In the genomic region with DNA sequence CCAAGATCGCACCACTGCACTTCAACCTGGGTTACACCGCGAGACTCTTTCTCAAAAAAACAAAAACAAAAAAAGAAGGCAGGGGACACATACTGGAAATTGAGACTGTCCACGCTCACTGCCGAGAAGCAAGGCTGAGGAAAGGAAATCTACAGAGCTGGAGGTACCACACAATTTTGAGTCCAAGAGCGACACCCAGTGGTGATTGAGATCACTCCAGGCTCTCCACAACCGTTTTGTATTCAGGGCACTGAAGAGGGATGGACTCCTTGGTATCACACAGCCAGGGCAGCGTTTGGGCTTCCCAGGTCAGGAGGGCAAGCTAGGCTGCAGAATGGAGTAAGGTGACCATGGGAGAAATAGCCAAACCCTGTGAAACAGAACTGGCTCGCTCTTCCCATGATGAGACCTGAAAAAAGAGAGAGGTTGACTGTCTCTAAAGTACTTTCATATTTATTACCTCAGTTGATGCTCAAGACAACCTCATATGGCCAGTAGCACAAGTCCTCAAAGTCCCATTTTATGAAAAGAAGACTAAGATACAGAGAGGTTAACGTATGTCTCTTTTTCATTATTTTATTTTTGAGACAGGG, we compare ENCODE assay signal across 8 cellular contexts.
DNase-seq lines count a peak whose midpoint lies in the region; ATAC-seq and TF ChIP-seq lines count a peak whose summit lies in the region.

No MANE protein-coding gene starts in this region.

- H3K36me3 ChIP-seq in mucosa of descending colon (ENCODE audit: low read depth), result no peaks in the 10 kb centered on the region

- no peaks in the 10 kb centered on the region for H3K4me1 Mint-ChIP-seq in endothelial cell (ENCODE audit: unreplicated experiment)
- H3K4me1 Mint-ChIP-seq in stimulated activated effector memory CD8-positive, alpha-beta T cell treated with anti-CD3 and anti-CD28 coated beads, Interleukin-12 subunit alpha, Interleukin-12 subunit beta, amount 100 ng/mL, for 72 hours, result no peaks in the 10 kb centered on the region

- no peaks in the 10 kb centered on the region for H3K4me1 ChIP-seq in mucosa of descending colon (ENCODE audit: low read depth)

- H3K4me3 Mint-ChIP-seq in endothelial cell (ENCODE audit: unreplicated experiment), result no peak overlapping the region
- H3K4me3 Mint-ChIP-seq in stimulated activated effector memory CD8-positive, alpha-beta T cell treated with anti-CD3 and anti-CD28 coated beads, Interleukin-12 subunit alpha, Interleukin-12 subunit beta, amount 100 ng/mL, for 72 hours, result no peak overlapping the region

- H3K36me3 Mint-ChIP-seq in endothelial cell (ENCODE audit: low read depth, unreplicated experiment), result no peaks in the 10 kb centered on the region
- no peaks in the 10 kb centered on the region for H3K36me3 Mint-ChIP-seq in stimulated activated effector memory CD8-positive, alpha-beta T cell treated with anti-CD3 and anti-CD28 coated beads, Interleukin-12 subunit alpha, Interleukin-12 subunit beta, amount 100 ng/mL, for 72 hours

- intact Hi-C loops in mucosa of descending colon (cut with DNase I, micrococcal nuclease), result no loop called here

- H3K27me3 Mint-ChIP-seq in endothelial cell (ENCODE audit: unreplicated experiment), result peaks cover 3% of the 10 kb centered on the region

- ATAC-seq in mucosa of descending colon, result peak; percentile 80
- peak; percentile 85 for ATAC-seq in stimulated activated effector memory CD8-positive, alpha-beta T cell treated with anti-CD3 and anti-CD28 coated beads, Interleukin-12 subunit alpha, Interleukin-12 subunit beta, amount 100 ng/mL, for 72 hours

- no peak overlapping the region for H3K27ac Mint-ChIP-seq in endothelial cell (ENCODE audit: unreplicated experiment)
- no peak overlapping the region for H3K27ac Mint-ChIP-seq in stimulated activated effector memory CD8-positive, alpha-beta T cell treated with anti-CD3 and anti-CD28 coated beads, Interleukin-12 subunit alpha, Interleukin-12 subunit beta, amount 100 ng/mL, for 72 hours

- TF ChIP-seq CTCF in endothelial cell (IDR thresholded peaks at IDR 0.05; ENCODE audit: unreplicated experiment) (peak; percentile 73), mucosa of descending colon (IDR thresholded peaks at IDR 0.05) (no peak)

- H3K4me3 ChIP-seq in mucosa of descending colon, result no peak overlapping the region

- no peaks in the 10 kb centered on the region for H3K9me3 Mint-ChIP-seq in endothelial cell (ENCODE audit: unreplicated experiment)
- no peaks in the 10 kb centered on the region for H3K9me3 Mint-ChIP-seq in stimulated activated effector memory CD8-positive, alpha-beta T cell treated with anti-CD3 and anti-CD28 coated beads, Interleukin-12 subunit alpha, Interleukin-12 subunit beta, amount 100 ng/mL, for 72 hours

- H3K9me3 ChIP-seq in mucosa of descending colon, result no peaks in the 10 kb centered on the region

- peak; percentile 70 for DNase-seq in SIG-M5 treated with dmso at 0.1 percent for 504 hours (lab: John Stamatoyannopoulos, UW; ENCODE audit: unreplicated experiment)
- DNase-seq in SIG-M5 (lab: John Stamatoyannopoulos, UW), result no peak
- DNase-seq in HuH-7 (ENCODE audit: low spot score), result peak; percentile 47
- DNase-seq in NK-92 (lab: John Stamatoyannopoulos, UW; ENCODE audit: unreplicated experiment), result peak; percentile 2
- peak; percentile 8 to 14 for DNase-seq in activated CD8-positive, alpha-beta memory T cell treated with anti-CD3 and anti-CD28 coated beads for 1 hour (ENCODE audit: extremely low read depth in 1 of 2, low read depth in 1 of 2)
- DNase-seq in endothelial cell (ENCODE audit: low spot score), result peak; percentile 80
- DNase-seq in mucosa of descending colon, result peak in 2 of 3 donors; percentile 38 to 85
- peak; percentile 35 to 80 for DNase-seq in stimulated activated effector memory CD8-positive, alpha-beta T cell treated with anti-CD3 and anti-CD28 coated beads, Interleukin-12 subunit alpha, Interleukin-12 subunit beta, amount 100 ng/mL, for 72 hours (ENCODE audit: low spot score in 2 of 2)
